In the genomic region with DNA sequence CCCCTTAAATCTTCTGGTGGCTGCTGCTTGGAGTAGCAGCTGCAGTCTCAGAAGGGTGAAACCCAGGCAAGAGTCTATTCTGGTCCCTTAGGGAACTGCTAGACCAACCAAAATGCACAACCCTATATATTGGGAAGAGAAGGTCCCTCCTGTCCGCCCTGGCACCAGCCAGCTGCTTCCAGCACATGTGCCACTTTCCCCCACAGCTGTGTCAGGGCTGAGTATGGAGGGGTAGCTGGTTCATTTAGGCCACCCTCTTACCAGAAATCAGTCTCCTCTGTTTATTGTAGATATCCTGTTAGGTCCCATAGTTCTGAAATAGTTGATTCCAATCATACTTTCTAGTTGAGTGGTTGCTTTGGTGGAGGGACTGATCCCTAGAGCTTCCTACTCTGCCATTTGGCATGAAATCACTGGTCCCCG, we compare ENCODE assay signal across 12 cellular contexts.
DNase-seq lines count a peak whose midpoint lies in the region; ATAC-seq and TF ChIP-seq lines count a peak whose summit lies in the region.
"Had no signal": no experiment of that assay in that cellular context is flagged by ENCODE, and none has a peak within 500 bp of the region (broad histone marks: within the 10 kb centered on the region; RNA-seq: fewer than 3 reads in every experiment).

No MANE protein-coding gene starts in this region.

- TF ChIP-seq EP300 in upper lobe of left lung (IDR thresholded peaks at IDR 0.05) = no peak

- H3K4me3 ChIP-seq in fibroblast of mammary gland (ENCODE audit: control insufficient read depth, low read depth, low read length) (no peak overlapping the region), upper lobe of left lung (no peak overlapping the region)
- H3K4me3 ChIP-seq: suprapubic skin had no signal

- TF ChIP-seq POLR2A in upper lobe of left lung (IDR thresholded peaks at IDR 0.05) = no peak

- TF ChIP-seq CTCF in fibroblast of mammary gland (conservative IDR thresholded peaks at IDR 0.05; ENCODE audit: control insufficient read depth, insufficient read depth, low read depth, low read length) (no peak), upper lobe of left lung (IDR thresholded peaks at IDR 0.05) (no peak)

- no peaks in the 10 kb centered on the region for H3K27me3 ChIP-seq in upper lobe of left lung
- H3K27me3 ChIP-seq: suprapubic skin had no signal

- ATAC-seq in HG02678 (IDR thresholded peaks at IDR 0.05; ENCODE audit: unreplicated experiment) (no peak), upper lobe of left lung (ENCODE audit: low FRiP score in 2 of 2) (no peak)

- H3K9me3 ChIP-seq in upper lobe of left lung = no peaks in the 10 kb centered on the region
- H3K9me3 ChIP-seq: suprapubic skin had no signal

- H3K27ac ChIP-seq in upper lobe of left lung = peak overlapping the region in 1 of 4 donors; percentile 31
- H3K27ac ChIP-seq: KMS-11, suprapubic skin had no signal

- peaks cover 7 to 33% (median 25%) of the 10 kb centered on the region in 4 donors for H3K4me1 ChIP-seq in upper lobe of left lung
- H3K4me1 ChIP-seq: suprapubic skin had no signal

- peaks cover 0 to under 1% (median 0%) of the 10 kb centered on the region in 4 donors for H3K36me3 ChIP-seq in upper lobe of left lung

- 68 to 72% methylated on average over 2 of the region's 2 CpGs for WGBS in upper lobe of left lung, 2 donors

- DNase-seq in NCI-H2171 treated with DMSO at 0.1 percent for 48 hours (lab: John Stamatoyannopoulos, UW) (peak; percentile 15), NCI-H2171 (lab: John Stamatoyannopoulos, UW) (no peak), RPMI7951 (ENCODE audit: low read depth) (peak; percentile 6), fibroblast of mammary gland (ENCODE audit: low read depth) (peak; percentile 42), renal cortical epithelial cell (ENCODE audit: low read depth) (peak; percentile 15), upper lobe of left lung (no peak), SHP77 (lab: John Stamatoyannopoulos, UW) (no peak)
- DNase-seq: 8988T, NCI-H510A treated with DMSO at 0.1 percent for 48 hours had no signal

Comparison
In these comparisons a context has a peak if more than half of its experiments do, and no peak if none do; other contexts are left out.
1. DNase-seq: peak in NCI-H2171 treated with DMSO at 0.1 percent for 48 hours (single experiment), RPMI7951 (single experiment), fibroblast of mammary gland (single experiment) and renal cortical epithelial cell (single experiment); none in NCI-H2171 (single experiment), upper lobe of left lung (0 of 2) and SHP77 (0 of 2).